Comparison of ENCODE assay signal across 1 cellular context in genomic region chr15:62066663-62067447, GRCh38.
A peak's percentile ranks its signal among the peaks of the same experiment; 100 is the strongest.
TF ChIP-seq lines count a peak whose summit lies in the region.

C2CD4A (plus strand) TSS chr15:62066977; CDS start chr15:62067614, 637 bp downstream.

TF ChIP-seq in GM12878, 131 proteins besides CTCF, POLR2A, EP300 and RAD21 (continued from another document and continues in another):
- no peak for TF ChIP-seq SKIL (IDR thresholded peaks at IDR 0.05; ENCODE audit: low read depth, poor library complexity, severe bottlenecking)
- no peak for TF ChIP-seq PKNOX1 (IDR thresholded peaks at IDR 0.05)
- peak; percentile 28 for TF ChIP-seq RELA (IDR thresholded peaks at IDR 0.05; ENCODE audit: borderline replicate concordance, partially characterized antibody)
- no peak for TF ChIP-seq ASH2L (IDR thresholded peaks at IDR 0.05; ENCODE audit: borderline replicate concordance, low read depth)
- no peak for TF ChIP-seq IRF4 (IDR thresholded peaks at IDR 0.05; ENCODE audit: low read depth, low read length)
- TF ChIP-seq TBL1XR1 (IDR thresholded peaks at IDR 0.05; ENCODE audit: low read depth, low read length) = no peak
- no peak for TF ChIP-seq SMARCA5 (IDR thresholded peaks at IDR 0.05)
- TF ChIP-seq E4F1 (IDR thresholded peaks at IDR 0.05; ENCODE audit: borderline replicate concordance, partially characterized antibody) = no peak
- TF ChIP-seq LARP7 (IDR thresholded peaks at IDR 0.05) = no peak
- no peak for TF ChIP-seq FOXM1 (IDR thresholded peaks at IDR 0.05; ENCODE audit: low read depth, low read length)
- no peak for TF ChIP-seq RB1 (IDR thresholded peaks at IDR 0.05; ENCODE audit: borderline replicate concordance)
- TF ChIP-seq CBX5 (IDR thresholded peaks at IDR 0.05; ENCODE audit: low read depth) = no peak
- no peak for TF ChIP-seq USF2 (IDR thresholded peaks at IDR 0.05; ENCODE audit: borderline replicate concordance, low read depth, low read length)
- TF ChIP-seq RFX5 (IDR thresholded peaks at IDR 0.05; ENCODE audit: low read depth, low read length) = no peak
- no peak for TF ChIP-seq EGR1 (IDR thresholded peaks at IDR 0.05; ENCODE audit: borderline replicate concordance in 1 of 2, low read depth in 2 of 2, low read length in 2 of 2)
- peak; percentile 80 for TF ChIP-seq REST (IDR thresholded peaks at IDR 0.05; ENCODE audit: low read depth, low read length)
- no peak for TF ChIP-seq TCF3 (IDR thresholded peaks at IDR 0.05; ENCODE audit: borderline replicate concordance, insufficient read depth, low read depth, low read length)
- no peak for TF ChIP-seq CUX1 (IDR thresholded peaks at IDR 0.05; ENCODE audit: insufficient replicate concordance, low read depth, low read length)
- 0 out of 2 replicates have a peak, but pooled peaks have one; percentile 38 for TF ChIP-seq MTA3 (IDR thresholded peaks at IDR 0.05; ENCODE audit: borderline replicate concordance, low read length)
- TF ChIP-seq E2F4 (IDR thresholded peaks at IDR 0.05; ENCODE audit: low read depth, low read length) = peak; percentile 56; the same call in 1 of the 2 replicates
- no peak for TF ChIP-seq SREBF2 (IDR thresholded peaks at IDR 0.05; ENCODE audit: low read length)
- no peak for TF ChIP-seq ZNF687 (IDR thresholded peaks at IDR 0.05)
- no peak for TF ChIP-seq MYB (IDR thresholded peaks at IDR 0.05; ENCODE audit: borderline replicate concordance, low read depth, low read length)
- no peak for TF ChIP-seq TARDBP (IDR thresholded peaks at IDR 0.05; ENCODE audit: borderline replicate concordance)
- TF ChIP-seq NFIC (IDR thresholded peaks at IDR 0.05; ENCODE audit: low read depth, low read length) = no peak
- 0 out of 4 replicates have a peak, but pooled peaks of 1 of the 2 experiments have one; percentile 44 for TF ChIP-seq CEBPB (IDR thresholded peaks at IDR 0.05; ENCODE audit: borderline replicate concordance in 1 of 2, low read depth in 2 of 2, low read length in 2 of 2)
- no peak for TF ChIP-seq GATAD2B (conservative IDR thresholded peaks at IDR 0.05; ENCODE audit: low read depth)
- TF ChIP-seq SREBF1 (IDR thresholded peaks at IDR 0.05; ENCODE audit: low read length) = no peak
- TF ChIP-seq MXI1 (IDR thresholded peaks at IDR 0.05; ENCODE audit: low read depth, low read length) = no peak
- peak; percentile 37; the same call in 1 of the 2 replicates for TF ChIP-seq RUNX3 (IDR thresholded peaks at IDR 0.05; ENCODE audit: low read length)
- no peak for TF ChIP-seq ZZZ3 (IDR thresholded peaks at IDR 0.05; ENCODE audit: control insufficient read depth, insufficient read length, low read depth)
- no peak for TF ChIP-seq HSF1 (IDR thresholded peaks at IDR 0.05; ENCODE audit: low read depth, low read length)
- no peak for TF ChIP-seq ESRRA (IDR thresholded peaks at IDR 0.05; ENCODE audit: low read length)
- no peak for TF ChIP-seq ZNF217 (IDR thresholded peaks at IDR 0.05)
- TF ChIP-seq ZNF24 (IDR thresholded peaks at IDR 0.05) = no peak
- no peak for TF ChIP-seq SIN3A (IDR thresholded peaks at IDR 0.05; ENCODE audit: low read depth, low read length)
